ENCODE assay signal across 11 cellular contexts in the genomic region with DNA sequence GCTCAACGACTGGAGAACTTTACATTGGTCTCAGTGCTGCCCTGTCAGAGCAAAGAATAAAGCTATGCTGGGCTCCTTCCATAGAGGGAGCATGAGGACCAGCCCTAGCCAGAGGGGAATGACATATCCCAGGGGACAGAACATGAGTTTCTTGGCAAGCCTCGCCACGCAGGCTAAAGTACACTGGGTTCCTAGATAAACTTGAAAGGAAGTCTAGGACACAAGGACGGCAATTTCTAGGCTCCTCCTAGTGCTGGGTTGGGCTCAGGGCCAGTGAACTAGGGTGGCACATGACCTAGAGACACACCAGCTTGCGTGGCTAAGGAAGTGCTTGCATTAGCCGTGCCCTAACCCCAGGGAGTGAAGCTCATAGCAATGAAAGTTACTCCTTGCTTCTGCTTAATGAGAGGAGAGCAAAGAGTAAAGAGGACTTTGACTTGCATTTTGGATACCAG.
DNase-seq lines count a peak whose midpoint lies in the region; ATAC-seq and TF ChIP-seq lines count a peak whose summit lies in the region.
"Had no signal": no experiment of that assay in that cellular context is flagged by ENCODE, and none has a peak within 500 bp of the region (broad histone marks: within the 10 kb centered on the region; RNA-seq: fewer than 3 reads in every experiment).

No MANE protein-coding gene starts in this region.

- H3K36me3 Mint-ChIP-seq in chondrocyte (ENCODE audit: low read depth): peaks cover 11% of the 10 kb centered on the region

- H3K27ac ChIP-seq in subcutaneous abdominal adipose tissue (ENCODE audit: low read depth, low read length): no peak overlapping the region
- H3K27ac ChIP-seq: vagina had no signal

- TF ChIP-seq CTCF in LNCaP clone FGC (IDR thresholded peaks at IDR 0.05; ENCODE audit: control insufficient read depth, extremely low read depth, insufficient read depth): peak; percentile 41
- peak; percentile 72 for TF ChIP-seq CTCF in chondrocyte (IDR thresholded peaks at IDR 0.05)

- no peak for ATAC-seq in GM21529 (IDR thresholded peaks at IDR 0.05; ENCODE audit: unreplicated experiment)
- ATAC-seq: activated CD4-positive, CD25-positive, alpha-beta regulatory T cell treated with anti-CD3 and anti-CD28 coated beads, Interleukin-2, amount 50 U/mL, for 24 hours had no signal

- peak; percentile 96 for DNase-seq in LNCaP clone FGC (ENCODE audit: low read depth)
- peak; percentile 58 for DNase-seq in chondrocyte (ENCODE audit: low spot score)
- peak; percentile 59 for DNase-seq in islet precursor cell
- DNase-seq in COR-L47 (lab: John Stamatoyannopoulos, UW): no peak
- no peak for DNase-seq in NOMO-1 treated with DMSO at 0.1 percent for 48 hours (lab: John Stamatoyannopoulos, UW; ENCODE audit: unreplicated experiment)
- DNase-seq in activated gamma-delta T cell (lab: John Stamatoyannopoulos, UW): no peak
- DNase-seq: NCI-H187 had no signal

- H3K9ac ChIP-seq in subcutaneous abdominal adipose tissue (ENCODE audit: low read length in 5 of 5): no peak overlapping the region

- H3K36me3 ChIP-seq in subcutaneous abdominal adipose tissue (ENCODE audit: control insufficient read depth in 5 of 5, insufficient read depth in 5 of 5, low read length in 5 of 5): peaks cover 0 to 7% (median 0%) of the 10 kb centered on the region in 5 donors

- H3K4me1 ChIP-seq in subcutaneous abdominal adipose tissue (ENCODE audit: control insufficient read depth in 5 of 5, insufficient read depth in 5 of 5, low read length in 5 of 5): peaks cover 6 to 18% (median 15%) of the 10 kb centered on the region in 5 donors

- peak overlapping the region; percentile 77 for H3K27ac Mint-ChIP-seq in chondrocyte (ENCODE audit: unreplicated experiment)

- peaks cover 0 to 14% (median 7%) of the 10 kb centered on the region in 5 donors for H3K9me3 ChIP-seq in subcutaneous abdominal adipose tissue (ENCODE audit: control insufficient read depth in 5 of 5, low read length in 5 of 5)
- H3K9me3 ChIP-seq: vagina had no signal

- H3K4me3 Mint-ChIP-seq in chondrocyte (ENCODE audit: unreplicated experiment): no peak overlapping the region

- peaks cover 20% of the 10 kb centered on the region for H3K9me3 Mint-ChIP-seq in chondrocyte (ENCODE audit: low read depth)

- no peak overlapping the region for H3K4me3 ChIP-seq in LNCaP clone FGC (ENCODE audit: low read depth, low read length)
- H3K4me3 ChIP-seq in subcutaneous abdominal adipose tissue (ENCODE audit: low read depth in 1 of 5, low read length in 5 of 5): peak overlapping the region in 4 of 5 donors; percentile 3 to 25 (median 14)
- H3K4me3 ChIP-seq: vagina had no signal

- H3K4me1 Mint-ChIP-seq in chondrocyte (ENCODE audit: low read depth): peaks cover 19% of the 10 kb centered on the region

- no peaks in the 10 kb centered on the region for H3K27me3 Mint-ChIP-seq in chondrocyte (ENCODE audit: low read depth)

- no peaks in the 10 kb centered on the region for H3K27me3 ChIP-seq in subcutaneous abdominal adipose tissue (ENCODE audit: control insufficient read depth in 5 of 5, insufficient read depth in 4 of 5, low read length in 5 of 5)
- H3K27me3 ChIP-seq: vagina had no signal

Comparison
In these comparisons a context has a peak if more than half of its experiments do, and no peak if none do; other contexts are left out.
1. DNase-seq: peak in LNCaP clone FGC (single experiment), chondrocyte (single experiment) and islet precursor cell (single experiment); none in COR-L47 (single experiment), NOMO-1 treated with DMSO at 0.1 percent for 48 hours (single experiment) and activated gamma-delta T cell (single experiment).